In the genomic region with DNA sequence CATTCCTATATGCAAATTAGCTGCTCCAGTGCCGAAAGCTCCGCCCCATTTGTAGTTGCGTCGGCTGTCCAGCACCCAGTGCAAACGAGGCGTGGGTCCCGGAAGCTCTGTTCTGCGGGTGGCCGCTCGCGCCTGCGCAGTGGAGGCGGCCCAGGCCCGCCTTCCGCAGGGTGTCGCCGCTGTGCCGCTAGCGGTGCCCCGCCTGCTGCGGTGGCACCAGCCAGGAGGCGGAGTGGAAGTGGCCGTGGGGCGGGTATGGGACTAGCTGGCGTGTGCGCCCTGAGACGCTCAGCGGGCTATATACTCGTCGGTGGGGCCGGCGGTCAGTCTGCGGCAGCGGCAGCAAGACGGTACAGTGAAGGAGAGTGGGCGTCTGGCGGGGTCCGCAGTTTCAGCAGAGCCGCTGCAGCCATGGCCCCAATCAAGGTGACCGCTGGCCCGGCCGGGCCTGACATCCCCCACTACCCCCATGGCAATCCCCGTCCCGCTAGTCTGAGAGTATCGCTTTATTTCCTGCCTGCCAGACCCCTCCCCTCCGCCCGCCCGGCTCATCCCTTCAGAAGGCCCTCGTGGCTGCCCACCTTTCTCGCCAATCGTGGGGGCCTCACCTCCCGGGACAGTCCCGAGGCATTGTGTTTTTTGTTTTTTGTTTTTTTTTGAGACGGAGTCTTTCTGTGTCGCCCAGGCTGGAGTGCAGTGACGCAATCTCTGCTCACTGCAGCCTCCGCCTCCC, we compare ENCODE assay signal across 8 cellular contexts. TPM values are rescaled to one million over a fixed set of nuclear protein-coding genes. Genes with fewer than 3 reads are reported as not detected.
DNase-seq lines count a peak whose midpoint lies in the region; ATAC-seq and TF ChIP-seq lines count a peak whose summit lies in the region.

Gene PRDX5, plus strand, starts transcription at position 161 of the 733 bp plus-strand sequence. Its CDS starts 95 bp downstream, at position 256.

- peak within 1 kb of the TSS; percentile 73 for H3K4me2 ChIP-seq in OCI-LY1 (ENCODE audit: low read length)

- H2AFZ ChIP-seq in OCI-LY1 (ENCODE audit: low read length) = no peak within 1 kb of the TSS

- TF ChIP-seq CTCF in OCI-LY1 (IDR thresholded peaks at IDR 0.05; ENCODE audit: low read length) = peak; percentile 36; the same call in 1 of the 2 replicates

- peak within 1 kb of the TSS; percentile 94 for H3K27ac ChIP-seq in OCI-LY1 (ENCODE audit: low read depth, low read length, poor library complexity, severe bottlenecking)
- peak within 1 kb of the TSS; percentile 97 for H3K27ac ChIP-seq in mesodermal cell (ENCODE audit: low read depth, low read length, severe bottlenecking)

- no peaks in the 10 kb centered on the region for H3K9me2 ChIP-seq in OCI-LY1 (ENCODE audit: low read depth, low read length)

- peak; percentile 46 for ATAC-seq in GM21447 (IDR thresholded peaks at IDR 0.05; ENCODE audit: unreplicated experiment)

- no peaks in the 10 kb centered on the region for H4K20me1 ChIP-seq in OCI-LY1 (ENCODE audit: insufficient read depth, low read length)

- H3K27me3 ChIP-seq in OCI-LY1 (ENCODE audit: insufficient read depth, low read length) = no peaks in the 10 kb centered on the region

- 0 to 1% methylated on average over 35 to 53 of the region's 57 CpGs for WGBS in mesodermal cell (ENCODE audit: insufficient coverage in 2 of 2), 2 experiments

- H3K36me3 ChIP-seq in OCI-LY1 (ENCODE audit: insufficient read depth, low read length) (peaks cover 37% of the 10 kb centered on the region; the same call in 1 of the 2 replicates), mesodermal cell (ENCODE audit: control insufficient read depth, insufficient read depth, low read length) (peaks cover 45% of the 10 kb centered on the region)

- peak within 1 kb of the TSS; percentile 91 for H3K9ac ChIP-seq in OCI-LY1 (ENCODE audit: low read length)

- no peaks in the 10 kb centered on the region for H3K79me2 ChIP-seq in OCI-LY1 (ENCODE audit: insufficient read depth, low read length)

- H3K4me1 ChIP-seq in OCI-LY1 (ENCODE audit: insufficient read depth, low read length, severe bottlenecking) = peaks cover 18% of the 10 kb centered on the region
- peaks cover 11% of the 10 kb centered on the region for H3K4me1 ChIP-seq in mesodermal cell (ENCODE audit: control insufficient read depth, insufficient read depth, low read length, poor library complexity, severe bottlenecking)

- peak; percentile 94 for DNase-seq in DMS 273 (lab: John Stamatoyannopoulos, UW; ENCODE audit: unreplicated experiment)
- DNase-seq in HuH-7 (ENCODE audit: low spot score) = peak; percentile 86
- peak; percentile 93 for DNase-seq in activated CD8-positive, alpha-beta memory T cell treated with anti-CD3 and anti-CD28 coated beads, Interleukin-2, amount 50 U/mL, for 4 hours
- peak; percentile 88 to 92 for DNase-seq in stimulated activated CD8-positive, alpha-beta memory T cell treated with anti-CD3 and anti-CD28 coated beads, Interleukin-15, amount 100 ng/mL, for 4 hours (ENCODE audit: low read depth in 2 of 2)

- peak within 1 kb of the TSS; percentile 89 for H3K4me3 ChIP-seq in OCI-LY1 (ENCODE audit: low read depth, low read length, poor library complexity, severe bottlenecking)
- peak within 1 kb of the TSS; percentile 95 for H3K4me3 ChIP-seq in mesodermal cell (ENCODE audit: extremely low read depth, insufficient read depth, low read length, poor library complexity, severe bottlenecking)

- H3F3A ChIP-seq in OCI-LY1 (ENCODE audit: insufficient read depth, low read length) = no peaks in the 10 kb centered on the region

- no peaks in the 10 kb centered on the region for H3K9me3 ChIP-seq in OCI-LY1 (ENCODE audit: low read length)
- no peaks in the 10 kb centered on the region for H3K9me3 ChIP-seq in mesodermal cell (ENCODE audit: control insufficient read depth, low read length)

- in situ Hi-C loops in endometrial microvascular endothelial cells (cut with HindIII; ENCODE audit: inconsistent ontology term, low pct_unique_long_range_greater_than_20kb, low sequenced_read_pairs) = no loop called here

RNA-seq across cellular contexts. Expression of gene PRDX5, which starts in this region (rescaled TPM):
- total RNA-seq in endometrial microvascular endothelial cells (ENCODE audit: inconsistent ontology term) = 225 TPM
- 204 TPM for polyA plus RNA-seq in mesodermal cell (2013, experiment 1 of 2)
- polyA plus RNA-seq in mesodermal cell (2013, experiment 2 of 2) = 182 TPM

Comparison
In these comparisons a context has a peak if more than half of its experiments do, and no peak if none do; other contexts are left out.
1. Peak in every context shown above with its lines: DNase-seq, ATAC-seq, H3K4me3 ChIP-seq and H3K27ac ChIP-seq.